12 cellular contexts compared by ENCODE assay signal in genomic region chr2:64115808-64116598, GRCh38. TPM values are rescaled to one million over a fixed set of nuclear protein-coding genes. Genes with fewer than 3 reads are reported as not detected.
DNase-seq lines count a peak whose midpoint lies in the region; ATAC-seq, FAIRE-seq and TF ChIP-seq lines count a peak whose summit lies in the region.
"Had no signal": no experiment of that assay in that cellular context is flagged by ENCODE, and none has a peak within 500 bp of the region (broad histone marks: within the 10 kb centered on the region; RNA-seq: fewer than 3 reads in every experiment).

No MANE protein-coding gene starts in this region.

- BruUV-seq in Calu3 (replicated peaks; lab: Mats Ljungman, UMichigan): no TSS peak

- DNase-seq in Calu3 (peak; percentile 22), HCEC 1CT (peak; percentile 26), NCI-H1092 treated with DMSO at 0.1 percent for 48 hours (lab: John Stamatoyannopoulos, UW) (no peak), NCI-H524 (lab: John Stamatoyannopoulos, UW) (no peak), NCI-H510A treated with DMSO at 0.1 percent for 48 hours (lab: John Stamatoyannopoulos, UW) (no peak)
- DNase-seq in naive thymus-derived CD4-positive, alpha-beta T cell: no peak
- DNase-seq: DMS79 treated with DMSO at 0.1 percent for 48 hours had no signal

- TF ChIP-seq CTCF in Calu3 (IDR thresholded peaks at IDR 0.05; ENCODE audit: unreplicated experiment): no peak

- H3K27ac Mint-ChIP-seq in Calu3 (ENCODE audit: unreplicated experiment): peak overlapping the region; percentile 93
- peak overlapping the region in 6 of 9 donors; percentile 14 to 76 (median 52) for H3K27ac Mint-ChIP-seq in naive thymus-derived CD4-positive, alpha-beta T cell

- POLR2A ChIA-PET in naive thymus-derived CD4-positive, alpha-beta T cell (lab: Charles Lee): interaction anchor here (0.9 kb wide), 2 partner anchors 10 to 114 kb away, joined by 3 to 4 read pairs; no protein-coding TSS in a partner anchor

- H3K27me3 Mint-ChIP-seq in Calu3 (ENCODE audit: unreplicated experiment): no peaks in the 10 kb centered on the region
- no peaks in the 10 kb centered on the region for H3K27me3 Mint-ChIP-seq in naive thymus-derived CD4-positive, alpha-beta T cell
- H3K27me3 Mint-ChIP-seq: central memory CD8-positive, alpha-beta T cell had no signal

- H3K4me1 Mint-ChIP-seq in Calu3 (ENCODE audit: low read depth, unreplicated experiment): peaks cover 49% of the 10 kb centered on the region
- peaks cover 45 to 94% (median 84%) of the 10 kb centered on the region in 7 donors for H3K4me1 Mint-ChIP-seq in naive thymus-derived CD4-positive, alpha-beta T cell

- H3K36me3 ChIP-seq in naive thymus-derived CD4-positive, alpha-beta T cell (ENCODE audit: control insufficient read depth in 2 of 3, insufficient read depth in 3 of 3, low read length in 3 of 3): no peaks in the 10 kb centered on the region
- H3K36me3 ChIP-seq: gastroesophageal sphincter had no signal

- no peaks in the 10 kb centered on the region for H3K9me3 Mint-ChIP-seq in Calu3 (ENCODE audit: low read depth, unreplicated experiment)
- no peaks in the 10 kb centered on the region for H3K9me3 Mint-ChIP-seq in naive thymus-derived CD4-positive, alpha-beta T cell
- H3K9me3 Mint-ChIP-seq: central memory CD8-positive, alpha-beta T cell had no signal

- no peak overlapping the region for H3K27ac ChIP-seq in naive thymus-derived CD4-positive, alpha-beta T cell (ENCODE audit: low read depth, low read length)

- H3K27me3 ChIP-seq in naive thymus-derived CD4-positive, alpha-beta T cell (ENCODE audit: control insufficient read depth in 2 of 2, insufficient read depth in 2 of 2, low read length in 2 of 2): no peaks in the 10 kb centered on the region
- H3K27me3 ChIP-seq: gastroesophageal sphincter had no signal

- H3K36me3 Mint-ChIP-seq in Calu3 (ENCODE audit: insufficient read depth, unreplicated experiment): peaks cover 25% of the 10 kb centered on the region
- peaks cover 0 to 10% (median 4%) of the 10 kb centered on the region in 5 donors for H3K36me3 Mint-ChIP-seq in naive thymus-derived CD4-positive, alpha-beta T cell

- peaks cover 10 to 35% of the 10 kb centered on the region in 2 donors for H3K4me1 ChIP-seq in naive thymus-derived CD4-positive, alpha-beta T cell (ENCODE audit: control insufficient read depth in 2 of 2, insufficient read depth in 2 of 2, low read length in 2 of 2)

- peak; percentile 60 for FAIRE-seq in colon (lab: Jason Lieb, UNC)

- CTCF ChIA-PET in Calu3 (lab: Charles Lee): interaction anchor here (0.5 to 3.0 kb wide), 3 partner anchors 10 to 435 kb away, joined by 3 to 9 read pairs (median 3); no protein-coding TSS in a partner anchor
- CTCF ChIA-PET in naive thymus-derived CD4-positive, alpha-beta T cell (lab: Charles Lee): no interaction called here

- intact Hi-C loops in Calu3 (cut with micrococcal nuclease; ENCODE audit: unreplicated experiment): no loop called here
- intact Hi-C loops in naive thymus-derived CD4-positive, alpha-beta T cell (cut with micrococcal nuclease): loop anchor here (1.0 to 2.0 kb wide), 3 partner anchors 7 to 97 kb away; no protein-coding TSS in a partner anchor

- ATAC-seq in naive thymus-derived CD4-positive, alpha-beta T cell: peak; percentile 49
- ATAC-seq in HG03469 (IDR thresholded peaks at IDR 0.05; ENCODE audit: unreplicated experiment): no peak
- ATAC-seq: gastroesophageal sphincter had no signal

- peak overlapping the region; percentile 34 for H3K4me3 Mint-ChIP-seq in Calu3 (ENCODE audit: low read depth, unreplicated experiment)
- H3K4me3 Mint-ChIP-seq in naive thymus-derived CD4-positive, alpha-beta T cell: peak overlapping the region in 3 of 10 donors; percentile 5 to 49 (median 18)
- H3K4me3 Mint-ChIP-seq: central memory CD8-positive, alpha-beta T cell had no signal

- no peak overlapping the region for H3K4me3 ChIP-seq in naive thymus-derived CD4-positive, alpha-beta T cell (ENCODE audit: low read length)
- H3K4me3 ChIP-seq: gastroesophageal sphincter, skin epidermis had no signal

- no peaks in the 10 kb centered on the region for H3K9me3 ChIP-seq in naive thymus-derived CD4-positive, alpha-beta T cell (ENCODE audit: control insufficient read depth in 2 of 3, low read length in 3 of 3)
- H3K9me3 ChIP-seq: gastroesophageal sphincter had no signal

RNA-seq across cellular contexts. Expression of gene PELI1, which starts 28.2 kb away (rescaled TPM):
- 26.2 and 27.3 TPM in 2 replicates for total RNA-seq in Calu3 (2022)
- total RNA-seq in naive thymus-derived CD4-positive, alpha-beta T cell: 100 to 1,000 TPM in 2 of 5 experiments, 10 to 100 TPM in 3; 33.4 to 170 (median 57.2) TPM
- polyA plus RNA-seq in naive thymus-derived CD4-positive, alpha-beta T cell: 10 to 100 TPM; 12.3 to 15.2 TPM

Comparison
In these comparisons a context has a peak if more than half of its experiments do, and no peak if none do; other contexts are left out.
1. DNase-seq: peak in Calu3 (single experiment) and HCEC 1CT (single experiment); none in naive thymus-derived CD4-positive, alpha-beta T cell (0 of 9), NCI-H1092 treated with DMSO at 0.1 percent for 48 hours (single experiment), NCI-H524 (0 of 2) and NCI-H510A treated with DMSO at 0.1 percent for 48 hours (single experiment).